Comparison of ENCODE assay signal across 21 cellular contexts in the genomic region with DNA sequence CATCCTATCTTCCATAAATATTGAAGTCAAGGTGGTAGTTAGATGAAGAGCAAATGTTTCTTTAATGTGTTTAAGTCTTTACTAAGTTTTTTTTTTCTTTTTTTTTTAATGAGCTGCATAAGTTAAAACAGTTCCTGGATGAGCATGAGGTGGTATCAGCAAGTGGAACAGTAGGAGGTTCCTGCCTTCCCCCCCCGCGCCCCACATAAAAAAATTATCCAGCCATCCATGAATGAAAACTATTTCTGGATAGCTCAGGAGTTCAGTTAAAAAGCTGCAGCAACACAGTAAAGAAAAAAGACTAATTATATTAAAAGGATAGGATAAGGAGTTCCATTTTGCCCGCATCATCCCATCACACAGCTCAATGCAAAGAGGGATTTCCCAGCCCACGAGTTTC.
"Had no signal": no experiment of that assay in that cellular context is flagged by ENCODE, and none has a peak within 500 bp of the region (broad histone marks: within the 10 kb centered on the region; RNA-seq: fewer than 3 reads in every experiment).

No MANE protein-coding gene starts in this region.

- H3K27ac ChIP-seq: left ventricle myocardium inferior, ovary, right atrium auricular region, right lobe of liver, tibial nerve, vagina had no signal

- H3K36me3 ChIP-seq: left ventricle myocardium inferior, ovary, right atrium auricular region, right lobe of liver, tibial nerve, vagina had no signal

- H3K9me3 ChIP-seq: ovary, right atrium auricular region, right lobe of liver, tibial nerve, vagina had no signal

- H3K4me1 ChIP-seq: left ventricle myocardium inferior, right atrium auricular region, right lobe of liver, tibial nerve, vagina had no signal

- H3K4me3 ChIP-seq: left ventricle myocardium inferior, lung, mucosa of descending colon, ovary, right atrium auricular region, right lobe of liver, smooth muscle cell, tibial nerve, vagina had no signal

- ATAC-seq: mucosa of descending colon; naive thymus-derived CD4-positive, alpha-beta T cell; natural killer cell treated with Interleukin-12 subunit alpha and Interleukin-12 subunit beta and Interleukin-15 and Interleukin-18, amount 100 ng/mL, for 72 hours; right lobe of liver; stimulated activated memory B cell treated with anti-CD40 and anti-IgM and Interleukin-4, amounts not matched to agents 10 μg/mL and 1 μg/mL and 100 μg/mL, for 72 hours; stimulated activated naive CD8-positive, alpha-beta T cell treated with anti-CD3 and anti-CD28 coated beads, Interleukin-15, amount 100 ng/mL, for 72 hours had no signal

- H3K4me2 ChIP-seq: smooth muscle cell had no signal

- H3K27me3 ChIP-seq: ovary, right atrium auricular region, right lobe of liver, tibial nerve, vagina had no signal

- DNase-seq: islet precursor cell; left ventricle myocardium inferior; mesendoderm; mucosa of descending colon; naive thymus-derived CD4-positive, alpha-beta T cell; ovary; right lobe of liver; stimulated activated CD4-positive, alpha-beta T cell treated with anti-CD3 and anti-CD28 coated beads, Interleukin-1b, Interleukin-23, amount 100 ng/mL, for 48 hours; stimulated activated CD4-positive, alpha-beta T cell treated with anti-CD3 and anti-CD28 coated beads, Interleukin-2, amount 100 ng/mL, for 48 hours; stimulated activated CD4-positive, alpha-beta T cell treated with anti-CD3 and anti-CD28 coated beads, Interleukin-4, amount 100 ng/mL, for 4 hours; stimulated activated CD8-positive, alpha-beta memory T cell treated with anti-CD3 and anti-CD28 coated beads, Interleukin-4, amount 100 ng/mL, for 48 hours; stimulated activated naive CD4-positive, alpha-beta T cell treated with Interleukin-2 at 50 U/mL for 16 hours; stimulated activated naive CD8-positive, alpha-beta T cell treated with anti-CD3 and anti-CD28 coated beads, Interleukin-15, amount 100 ng/mL, for 72 hours; substantia nigra had no signal
